In the genomic region with DNA sequence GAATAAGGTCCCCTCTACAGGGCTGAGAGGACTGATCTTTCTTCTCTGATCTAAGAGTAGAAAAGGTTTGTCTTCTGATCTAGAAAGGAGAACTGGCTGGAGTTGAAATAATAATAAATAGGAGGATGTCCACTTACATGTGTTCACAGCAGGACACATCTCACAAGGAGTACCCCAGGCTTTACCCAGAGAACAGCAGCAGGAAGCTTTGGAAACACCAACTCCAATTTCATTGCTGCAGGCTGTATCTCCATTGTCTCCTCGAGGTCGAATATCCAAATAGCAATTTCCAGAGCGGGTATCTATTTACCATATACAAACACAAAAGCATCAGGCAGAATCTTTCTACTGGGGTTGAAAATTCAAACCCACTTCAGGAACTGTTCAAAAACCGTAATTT, we compare ENCODE assay signal across 1 cellular context.
TF ChIP-seq lines count a peak whose summit lies in the region.

No MANE protein-coding gene starts in this region.

TF ChIP-seq in GM23338, 12 proteins besides CTCF, POLR2A, EP300 and RAD21 (continued from another document):
- TF ChIP-seq, protein P1, sequence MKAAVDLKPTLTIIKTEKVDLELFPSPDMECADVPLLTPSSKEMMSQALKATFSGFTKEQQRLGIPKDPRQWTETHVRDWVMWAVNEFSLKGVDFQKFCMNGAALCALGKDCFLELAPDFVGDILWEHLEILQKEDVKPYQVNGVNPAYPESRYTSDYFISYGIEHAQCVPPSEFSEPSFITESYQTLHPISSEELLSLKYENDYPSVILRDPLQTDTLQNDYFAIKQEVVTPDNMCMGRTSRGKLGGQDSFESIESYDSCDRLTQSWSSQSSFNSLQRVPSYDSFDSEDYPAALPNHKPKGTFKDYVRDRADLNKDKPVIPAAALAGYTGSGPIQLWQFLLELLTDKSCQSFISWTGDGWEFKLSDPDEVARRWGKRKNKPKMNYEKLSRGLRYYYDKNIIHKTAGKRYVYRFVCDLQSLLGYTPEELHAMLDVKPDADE (IDR thresholded peaks at IDR 0.05): no peak
- TF ChIP-seq, protein P2, sequence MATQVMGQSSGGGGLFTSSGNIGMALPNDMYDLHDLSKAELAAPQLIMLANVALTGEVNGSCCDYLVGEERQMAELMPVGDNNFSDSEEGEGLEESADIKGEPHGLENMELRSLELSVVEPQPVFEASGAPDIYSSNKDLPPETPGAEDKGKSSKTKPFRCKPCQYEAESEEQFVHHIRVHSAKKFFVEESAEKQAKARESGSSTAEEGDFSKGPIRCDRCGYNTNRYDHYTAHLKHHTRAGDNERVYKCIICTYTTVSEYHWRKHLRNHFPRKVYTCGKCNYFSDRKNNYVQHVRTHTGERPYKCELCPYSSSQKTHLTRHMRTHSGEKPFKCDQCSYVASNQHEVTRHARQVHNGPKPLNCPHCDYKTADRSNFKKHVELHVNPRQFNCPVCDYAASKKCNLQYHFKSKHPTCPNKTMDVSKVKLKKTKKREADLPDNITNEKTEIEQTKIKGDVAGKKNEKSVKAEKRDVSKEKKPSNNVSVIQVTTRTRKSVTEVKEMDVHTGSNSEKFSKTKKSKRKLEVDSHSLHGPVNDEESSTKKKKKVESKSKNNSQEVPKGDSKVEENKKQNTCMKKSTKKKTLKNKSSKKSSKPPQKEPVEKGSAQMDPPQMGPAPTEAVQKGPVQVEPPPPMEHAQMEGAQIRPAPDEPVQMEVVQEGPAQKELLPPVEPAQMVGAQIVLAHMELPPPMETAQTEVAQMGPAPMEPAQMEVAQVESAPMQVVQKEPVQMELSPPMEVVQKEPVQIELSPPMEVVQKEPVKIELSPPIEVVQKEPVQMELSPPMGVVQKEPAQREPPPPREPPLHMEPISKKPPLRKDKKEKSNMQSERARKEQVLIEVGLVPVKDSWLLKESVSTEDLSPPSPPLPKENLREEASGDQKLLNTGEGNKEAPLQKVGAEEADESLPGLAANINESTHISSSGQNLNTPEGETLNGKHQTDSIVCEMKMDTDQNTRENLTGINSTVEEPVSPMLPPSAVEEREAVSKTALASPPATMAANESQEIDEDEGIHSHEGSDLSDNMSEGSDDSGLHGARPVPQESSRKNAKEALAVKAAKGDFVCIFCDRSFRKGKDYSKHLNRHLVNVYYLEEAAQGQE (IDR thresholded peaks at IDR 0.05; ENCODE audit: unreplicated experiment): no peak
